Comparison of ENCODE assay signal across 13 cellular contexts in the genomic region with DNA sequence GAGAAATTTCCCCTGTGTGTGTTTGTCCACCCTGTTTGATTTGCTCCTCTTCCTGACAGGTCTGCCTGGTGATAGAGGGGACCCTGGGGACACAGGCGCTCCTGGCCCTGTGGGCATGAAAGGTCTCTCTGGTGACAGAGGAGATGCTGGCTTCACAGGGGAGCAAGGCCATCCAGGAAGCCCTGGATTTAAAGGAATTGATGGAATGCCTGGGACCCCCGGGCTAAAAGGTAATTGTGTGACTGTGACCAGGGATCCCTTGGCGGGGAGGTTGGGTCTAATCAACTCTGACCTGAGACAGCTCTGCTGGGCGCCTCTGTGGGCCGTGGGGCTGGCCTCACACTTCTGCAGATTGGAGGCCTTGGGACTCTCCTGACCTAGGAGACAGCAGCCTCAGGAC.
"Had no signal": no experiment of that assay in that cellular context is flagged by ENCODE, and none has a peak within 500 bp of the region (broad histone marks: within the 10 kb centered on the region; RNA-seq: fewer than 3 reads in every experiment).

No MANE protein-coding gene starts in this region.

- DNase-seq: activated CD4-positive, alpha-beta T cell treated with anti-CD3 and anti-CD28 coated beads, Interleukin-2, amount 50 U/mL, for 4 hours; activated CD4-positive, CD25-positive, alpha-beta regulatory T cell treated with anti-CD3 and anti-CD28 coated beads, Interleukin-2, amount 50 U/mL, for 72 hours; activated naive CD4-positive, alpha-beta T cell treated with Interleukin-2 at 50 U/mL for 16 hours; anterior cingulate cortex; hypothalamus; midbrain; stimulated activated CD4-positive, alpha-beta T cell treated with anti-CD3 and anti-CD28 coated beads, Interleukin-15, amount 100 ng/mL, for 24 hours; stimulated activated CD4-positive, alpha-beta T cell treated with anti-CD3 and anti-CD28 coated beads, Interleukin-4, amount 100 ng/mL, for 1 hour; stimulated activated naive CD8-positive, alpha-beta T cell treated with anti-CD3 and anti-CD28 coated beads, Interleukin-15, Interleukin-2, amounts not matched to agents 100 U/mL and 50 U/mL, for 24 hours; T-helper 1 cell; T1000 had no signal

- ATAC-seq: activated T-helper 17 cell treated with anti-CD3 and anti-CD28 coated beads, Interleukin-2, amount 50 U/mL, for 72 hours; SK-N-SH treated with all-trans-retinoic acid at 6 μM for 48 hours; stimulated activated naive CD8-positive, alpha-beta T cell treated with anti-CD3 and anti-CD28 coated beads, Interleukin-15, Interleukin-2, amounts not matched to agents 100 U/mL and 50 U/mL, for 24 hours had no signal
